In genomic region chr11:86738615-86739014, GRCh38 we compare ENCODE assay signal across 2 cellular contexts.
TF ChIP-seq lines count a peak whose summit lies in the region.

No MANE protein-coding gene starts in this region.

TF ChIP-seq in SK-N-SH, 30 proteins besides CTCF, POLR2A, EP300 and RAD21:
- TF ChIP-seq ELF1 (IDR thresholded peaks at IDR 0.05): no peak
- TF ChIP-seq USF2 (IDR thresholded peaks at IDR 0.05; ENCODE audit: borderline replicate concordance, low read depth, low read length): no peak
- TF ChIP-seq MEF2A (IDR thresholded peaks at IDR 0.05; ENCODE audit: borderline replicate concordance, low read depth): no peak
- no peak for TF ChIP-seq REST (IDR thresholded peaks at IDR 0.05; ENCODE audit: low read depth, low read length)
- no peak for TF ChIP-seq FOSL2 (IDR thresholded peaks at IDR 0.05; ENCODE audit: borderline replicate concordance, low read depth)
- no peak for TF ChIP-seq NRF1 (IDR thresholded peaks at IDR 0.05; ENCODE audit: low read depth, low read length)
- no peak for TF ChIP-seq ZBTB33 (IDR thresholded peaks at IDR 0.05; ENCODE audit: borderline replicate concordance, low read depth)
- no peak for TF ChIP-seq USF1 (IDR thresholded peaks at IDR 0.05; ENCODE audit: borderline replicate concordance, low read depth)
- no peak for TF ChIP-seq POLR2AphosphoS5 (IDR thresholded peaks at IDR 0.05; ENCODE audit: low read depth, low read length)
TF ChIP-seq in SK-N-SH: peak in this region for 0.

TF ChIP-seq in SK-N-SH treated with all-trans-retinoic acid at 6 μM for 48 hours, 23 proteins besides CTCF, POLR2A, EP300 and RAD21:
- TF ChIP-seq SNAI2 (CRISPR knock-in tag; IDR thresholded peaks at IDR 0.05) (no peak), ZNF8 (CRISPR knock-in tag; IDR thresholded peaks at IDR 0.05) (no peak), POU6F1 (CRISPR knock-in tag; IDR thresholded peaks at IDR 0.05; ENCODE audit: borderline replicate concordance, low read depth) (no peak), ZFP3 (CRISPR knock-in tag; IDR thresholded peaks at IDR 0.05) (no peak), PPARA (CRISPR knock-in tag; IDR thresholded peaks at IDR 0.05; ENCODE audit: borderline replicate concordance) (no peak), TSHZ2 (CRISPR knock-in tag; IDR thresholded peaks at IDR 0.05) (no peak)
TF ChIP-seq in SK-N-SH treated with all-trans-retinoic acid at 6 μM for 48 hours: peak in this region for 0.
